ENCODE assay signal across 28 cellular contexts in genomic region chr4:182261651-182262223, GRCh38. TPM values are rescaled to one million over a fixed set of nuclear protein-coding genes. Genes with fewer than 3 reads are reported as not detected.
"Had no signal": no experiment of that assay in that cellular context is flagged by ENCODE, and none has a peak within 500 bp of the region (broad histone marks: within the 10 kb centered on the region; RNA-seq: fewer than 3 reads in every experiment).

No MANE protein-coding gene starts in this region.

- H3K4me1 Mint-ChIP-seq: memory B cell; natural killer cell; stimulated activated memory B cell treated with anti-CD40 and anti-IgM and Interleukin-4, amounts not matched to agents 10 μg/mL and 1 μg/mL and 100 μg/mL, for 72 hours had no signal

- H3K27ac Mint-ChIP-seq: memory B cell; natural killer cell; stimulated activated memory B cell treated with anti-CD40 and anti-IgM and Interleukin-4, amounts not matched to agents 10 μg/mL and 1 μg/mL and 100 μg/mL, for 72 hours had no signal

- FAIRE-seq: colon, islet of Langerhans had no signal

- DNase-seq: dorsolateral prefrontal cortex; effector CD4-positive, alpha-beta T cell; foreskin fibroblast; glutamatergic neuron; heart right ventricle; hippocampal formation; kidney glomerular epithelial cell; left colon; left ventricle myocardium inferior; lower lobe of right lung; natural killer cell; occipital lobe; ovary; posterior cingulate gyrus; psoas muscle; right cardiac atrium; spleen; stimulated activated CD4-positive, alpha-beta T cell treated with anti-CD3 and anti-CD28 coated beads, Interleukin-4, amount 100 ng/mL, for 4 hours; stimulated activated naive CD8-positive, alpha-beta T cell treated with anti-CD3 and anti-CD28 coated beads, Interleukin-15, Interleukin-2, amounts not matched to agents 100 U/mL and 50 U/mL, for 24 hours had no signal

- H3K36me3 ChIP-seq: heart right ventricle, left ventricle myocardium inferior, lower lobe of right lung, ovary, spleen, thoracic aorta, tibial nerve, vagina had no signal

- H3K4me3 ChIP-seq: dorsolateral prefrontal cortex, heart right ventricle, left ventricle myocardium inferior, lower lobe of right lung, ovary, psoas muscle, skin epidermis, spleen, thoracic aorta, tibial nerve, vagina had no signal

- H3K4me3 Mint-ChIP-seq: memory B cell; natural killer cell; stimulated activated memory B cell treated with anti-CD40 and anti-IgM and Interleukin-4, amounts not matched to agents 10 μg/mL and 1 μg/mL and 100 μg/mL, for 72 hours had no signal

- H3K9me3 ChIP-seq: lower lobe of right lung, ovary, psoas muscle, thoracic aorta, tibial nerve, vagina had no signal

- ATAC-seq: heart right ventricle; left colon; lower lobe of right lung; natural killer cell; psoas muscle; right cardiac atrium; stimulated activated memory B cell treated with anti-CD40 and anti-IgM and Interleukin-4, amounts not matched to agents 10 μg/mL and 1 μg/mL and 100 μg/mL, for 72 hours; stimulated activated naive CD8-positive, alpha-beta T cell treated with anti-CD3 and anti-CD28 coated beads, Interleukin-15, Interleukin-2, amounts not matched to agents 100 U/mL and 50 U/mL, for 24 hours had no signal

- H3K27me3 Mint-ChIP-seq: memory B cell; stimulated activated memory B cell treated with anti-CD40 and anti-IgM and Interleukin-4, amounts not matched to agents 10 μg/mL and 1 μg/mL and 100 μg/mL, for 72 hours had no signal

- H3K27me3 ChIP-seq: ovary, spleen, tibial nerve, vagina had no signal

- H3K27ac ChIP-seq: dorsolateral prefrontal cortex, heart right ventricle, left ventricle myocardium inferior, lower lobe of right lung, ovary, psoas muscle, skin epidermis, spleen, thoracic aorta, tibial nerve, vagina had no signal

- H3K4me1 ChIP-seq: heart right ventricle, left ventricle myocardium inferior, lower lobe of right lung, psoas muscle, spleen, vagina had no signal

RNA-seq across cellular contexts. Expression of gene TENM3, which starts 18.5 kb away (rescaled TPM):
- total RNA-seq: mononuclear cell, natural killer cell had no signal
